Comparison of ENCODE assay signal across 8 cellular contexts in genomic region chr10:73625004-73625883, GRCh38. TPM values are rescaled to one million over a fixed set of nuclear protein-coding genes. Genes with fewer than 3 reads are reported as not detected.
DNase-seq lines count a peak whose midpoint lies in the region; ATAC-seq, FAIRE-seq and TF ChIP-seq lines count a peak whose summit lies in the region.

No MANE protein-coding gene starts in this region.

- CTCF ChIA-PET in Calu3 (lab: Charles Lee) (interaction anchor here (0.6 to 2.2 kb wide), 8 partner anchors 23 to 523 kb away, joined by 3 to 9 read pairs (median 3); partner anchors contain the start of gene USP54), endothelial cell of umbilical vein (lab: Charles Lee) (interaction anchor here (0.6 to 2.4 kb wide), 6 partner anchors 15 to 329 kb away, joined by 3 to 9 read pairs (median 4); no protein-coding TSS in a partner anchor)

- in situ Hi-C loops in transverse colon (cut with MboI; ENCODE audit: low pct_ligation_motif_present in 1 of 4, low pct_unique_long_range_greater_than_20kb in 1 of 4, low sequenced_read_pairs in 3 of 4) = loop anchor here in 1 of 4 donors (25.0 kb wide), 1 partner anchor 363 kb away; the partner anchor contains the start of gene MRPS16

- H3K9ac ChIP-seq in SK-N-MC (ENCODE audit: insufficient read length) = peak overlapping the region; percentile 74
- peak overlapping the region; percentile 71 for H3K9ac ChIP-seq in endothelial cell of umbilical vein (replicated peaks; ENCODE audit: extremely low read depth, insufficient read depth, low read length)

- BruUV-seq in Calu3 (replicated peaks; lab: Mats Ljungman, UMichigan) = no TSS peak
- BruUV-seq in endothelial cell of umbilical vein (replicated peaks; lab: Mats Ljungman, UMichigan) = no TSS peak

- H3K9me3 Mint-ChIP-seq in Calu3 (ENCODE audit: low read depth, unreplicated experiment) (no peaks in the 10 kb centered on the region), mesothelial cell of epicardium (no peaks in the 10 kb centered on the region)

- ATAC-seq in GM19328 (IDR thresholded peaks at IDR 0.05; ENCODE audit: unreplicated experiment) = peak; percentile 45
- peak; percentile 10 for ATAC-seq in HG03439 (IDR thresholded peaks at IDR 0.05; ENCODE audit: unreplicated experiment)

- DNase-seq in Calu3 = peak; percentile 50
- no peak for DNase-seq in SK-N-MC (ENCODE audit: low read depth, low spot score)
- peak; percentile 47 for DNase-seq in endothelial cell of umbilical vein (ENCODE audit: low read depth, low spot score)
- DNase-seq in mesothelial cell of epicardium (ENCODE audit: low spot score in 2 of 2, unreplicated experiment in 2 of 2) = peak in 1 of 2 experiments; percentile 56
- peak; percentile 32 for DNase-seq in transverse colon
- no peak for DNase-seq in H4 (ENCODE audit: low spot score)

- H3K36me3 ChIP-seq in SK-N-MC (ENCODE audit: insufficient read depth, low read length) (no peaks in the 10 kb centered on the region), endothelial cell of umbilical vein (ENCODE audit: control insufficient read depth in 2 of 2, extremely low read depth in 1 of 2, insufficient read depth in 2 of 2, low read length in 2 of 2) (no peaks in the 10 kb centered on the region), transverse colon (no peaks in the 10 kb centered on the region)

- H3K4me3 ChIP-seq in SK-N-MC (peak overlapping the region; percentile 90), endothelial cell of umbilical vein (replicated peaks in 1 of 3; ENCODE audit: insufficient read depth in 1 of 3, low read depth in 1 of 3, low read length in 3 of 3) (peak overlapping the region; percentile 66 to 82 (median 77)), transverse colon (peak overlapping the region; percentile 65 to 95 (median 72))

- H2AFZ ChIP-seq in endothelial cell of umbilical vein (ENCODE audit: low read depth, low read length) = peak overlapping the region; percentile 94

- H3K4me1 ChIP-seq in endothelial cell of umbilical vein (ENCODE audit: control insufficient read depth, extremely low read depth, insufficient read depth, low read length) = peaks cover 9% of the 10 kb centered on the region
- peaks cover 0 to 55% (median 16%) of the 10 kb centered on the region in 4 donors for H3K4me1 ChIP-seq in transverse colon

- no peak for TF ChIP-seq POLR2A in endothelial cell of umbilical vein (IDR thresholded peaks at IDR 0.05; ENCODE audit: low read depth, low read length)
- TF ChIP-seq POLR2A in transverse colon (IDR thresholded peaks at IDR 0.05) = no peak

- H3K27ac ChIP-seq in SK-N-MC (peak overlapping the region; percentile 67; the same call in 1 of the 2 replicates), endothelial cell of umbilical vein (ENCODE audit: insufficient read depth, low read depth, low read length) (peak overlapping the region; percentile 4), transverse colon (peak overlapping the region; percentile 88 to 91 (median 90))

- no peak for TF ChIP-seq CTCF in Calu3 (IDR thresholded peaks at IDR 0.05; ENCODE audit: unreplicated experiment)
- no peak for TF ChIP-seq CTCF in endothelial cell of umbilical vein (IDR thresholded peaks at IDR 0.05; ENCODE audit: extremely low read depth in 1 of 2, insufficient read depth in 1 of 2, low read depth in 1 of 2, low read length in 2 of 2)
- no peak for TF ChIP-seq CTCF in mesothelial cell of epicardium (IDR thresholded peaks at IDR 0.05; ENCODE audit: unreplicated experiment)
- no peak for TF ChIP-seq CTCF in transverse colon (IDR thresholded peaks at IDR 0.05)

- peak overlapping the region; percentile 100 for H3K27ac Mint-ChIP-seq in Calu3 (ENCODE audit: unreplicated experiment)
- H3K27ac Mint-ChIP-seq in mesothelial cell of epicardium = peak overlapping the region; percentile 99

- H3K27me3 Mint-ChIP-seq in Calu3 (ENCODE audit: unreplicated experiment) (no peaks in the 10 kb centered on the region), mesothelial cell of epicardium (ENCODE audit: low read depth) (no peaks in the 10 kb centered on the region)

- TF ChIP-seq EP300 in transverse colon (IDR thresholded peaks at IDR 0.05; ENCODE audit: low read depth) = no peak

- intact Hi-C loops in Calu3 (cut with micrococcal nuclease; ENCODE audit: unreplicated experiment) = loop anchor here (5.0 kb wide), 1 partner anchor 33 kb away; the partner anchor contains the start of gene USP54
- intact Hi-C loops in endothelial cell of umbilical vein (cut with micrococcal nuclease) = loop anchor here (1.0 to 5.0 kb wide), 2 partner anchors 38 to 96 kb away; no protein-coding TSS in a partner anchor
- intact Hi-C loops in transverse colon (cut with DNase I; ENCODE audit: low total_unique reads) = no loop called here

- dilution Hi-C loops in endothelial cell of umbilical vein (cut with MboI; ENCODE audit: extremely low pct_ligation_motif_present, low sequenced_read_pairs) = loop anchor here (10.0 kb wide), 1 partner anchor 90 kb away; no protein-coding TSS in a partner anchor

- H3K9me3 ChIP-seq in SK-N-MC (ENCODE audit: low read depth, low read length) (no peaks in the 10 kb centered on the region), endothelial cell of umbilical vein (replicated peaks; ENCODE audit: control insufficient read depth, insufficient read depth, low read length) (no peaks in the 10 kb centered on the region), transverse colon (no peaks in the 10 kb centered on the region)

- peak overlapping the region; percentile 95 for H3K4me2 ChIP-seq in endothelial cell of umbilical vein (ENCODE audit: insufficient read depth, low read length)

- H3K27me3 ChIP-seq in endothelial cell of umbilical vein (ENCODE audit: control insufficient read depth in 2 of 2, insufficient read depth in 2 of 2, low read length in 2 of 2) (no peaks in the 10 kb centered on the region), transverse colon (no peaks in the 10 kb centered on the region)

- H3K79me2 ChIP-seq in endothelial cell of umbilical vein (ENCODE audit: control insufficient read depth, insufficient read depth, low read length) = no peaks in the 10 kb centered on the region

- H3K4me1 Mint-ChIP-seq in Calu3 (ENCODE audit: low read depth, unreplicated experiment) (no peaks in the 10 kb centered on the region), mesothelial cell of epicardium (peaks cover 27% of the 10 kb centered on the region)

- no peaks in the 10 kb centered on the region for H3K9me1 ChIP-seq in endothelial cell of umbilical vein (replicated peaks; ENCODE audit: control insufficient read depth, extremely low read depth, insufficient read depth, low read length)

- POLR2A ChIA-PET in endothelial cell of umbilical vein (lab: Charles Lee) = interaction anchor here (0.6 to 0.9 kb wide), 3 partner anchors 8 to 13 kb away, joined by 3 to 4 read pairs (median 3); no protein-coding TSS in a partner anchor

- no peak for FAIRE-seq in endothelial cell of umbilical vein (lab: Jason Lieb, UNC)

- H3K36me3 Mint-ChIP-seq in Calu3 (ENCODE audit: insufficient read depth, unreplicated experiment) = peaks cover 19% of the 10 kb centered on the region
- no peaks in the 10 kb centered on the region for H3K36me3 Mint-ChIP-seq in mesothelial cell of epicardium

- no peaks in the 10 kb centered on the region for H4K20me1 ChIP-seq in endothelial cell of umbilical vein (replicated peaks; ENCODE audit: control insufficient read depth, extremely low read depth, insufficient read depth, low read length)

- WGBS in transverse colon (ENCODE audit: low coverage in 1 of 2), 2 donors = 1 to 2% methylated on average over 19 to 46 of the region's 46 CpGs

- peak overlapping the region; percentile 86 for H3K4me3 Mint-ChIP-seq in Calu3 (ENCODE audit: low read depth, unreplicated experiment)
- H3K4me3 Mint-ChIP-seq in mesothelial cell of epicardium = peak overlapping the region; percentile 95

RNA-seq across cellular contexts. Expression of gene MYOZ1, which starts 16.0 kb away (rescaled TPM):
- not detected in 2 replicates for total RNA-seq in Calu3 (2022)
- not detected in 2 replicates for total RNA-seq in endothelial cell of umbilical vein
- polyA plus RNA-seq in endothelial cell of umbilical vein = not detected in 2 replicates
- polyA plus RNA-seq in endothelial cell of umbilical vein (2011; cell fraction: cytosol; rRNA removed) = not detected in 2 replicates
- not detected in 2 replicates for polyA plus RNA-seq in endothelial cell of umbilical vein (2011; cell fraction: nucleus; rRNA removed)
- polyA plus RNA-seq in endothelial cell of umbilical vein (2012) = not detected in 2 replicates
- not detected in 2 replicates for polyA minus RNA-seq in endothelial cell of umbilical vein
- polyA minus RNA-seq in endothelial cell of umbilical vein (2011; cell fraction: cytosol; rRNA and poly(A)+ RNA removed) = not detected
- not detected in 2 replicates for polyA minus RNA-seq in endothelial cell of umbilical vein (2011; cell fraction: nucleus; rRNA and poly(A)+ RNA removed)
- 1.4 to 2.1 TPM (median 1.7 TPM) in 3 replicates for total RNA-seq in mesothelial cell of epicardium
- total RNA-seq in transverse colon = 1 to 10 TPM in 1 of 4 donors, not detected in 3; 1.1 TPM
- total RNA-seq in H4 (2014; rRNA removed; shearing (Covaris generic)) = 0.33 TPM in 1 of 2 replicates, not detected in the other

RNA-seq across cellular contexts. Expression of gene SYNPO2L, which starts 30.6 kb away (rescaled TPM):
- total RNA-seq in Calu3 (2022) (0.34 TPM in 1 of 2 replicates, not detected in the other), endothelial cell of umbilical vein (not detected in 2 replicates), mesothelial cell of epicardium (0.07 to 0.22 TPM (median 0.11 TPM) in 3 replicates), transverse colon (1 to 10 TPM in 1 of 4 donors, under 1 TPM in 1, not detected in 2; 0.14 to 4.5 TPM)
- polyA plus RNA-seq in endothelial cell of umbilical vein = not detected in 2 replicates
- polyA plus RNA-seq in endothelial cell of umbilical vein (2011; cell fraction: cytosol; rRNA removed) = not detected in 2 replicates
- polyA plus RNA-seq in endothelial cell of umbilical vein (2011; cell fraction: nucleus; rRNA removed) = 0.03 TPM in 1 of 2 replicates, not detected in the other
- not detected in 2 replicates for polyA plus RNA-seq in endothelial cell of umbilical vein (2012)
- polyA minus RNA-seq in endothelial cell of umbilical vein = not detected in 2 replicates
- polyA minus RNA-seq in endothelial cell of umbilical vein (2011; cell fraction: cytosol; rRNA and poly(A)+ RNA removed) = not detected
- not detected in 2 replicates for polyA minus RNA-seq in endothelial cell of umbilical vein (2011; cell fraction: nucleus; rRNA and poly(A)+ RNA removed)
- total RNA-seq in H4 (2014; rRNA removed; shearing (Covaris generic)) = 0.02 TPM in 1 of 2 replicates, not detected in the other

RNA-seq across cellular contexts. Expression of gene USP54, which starts 34.1 kb away (rescaled TPM):
- total RNA-seq in Calu3 (2022) (39.4 and 48.1 TPM in 2 replicates), endothelial cell of umbilical vein (13.5 and 14.2 TPM in 2 replicates), mesothelial cell of epicardium (24.5 to 26.9 TPM (median 26.7 TPM) in 3 replicates), transverse colon (100 to 1,000 TPM; 109 to 168 (median 114) TPM)
- polyA plus RNA-seq in endothelial cell of umbilical vein = 6.5 and 9.3 TPM in 2 replicates
- polyA plus RNA-seq in endothelial cell of umbilical vein (2011; cell fraction: cytosol; rRNA removed) = 4.5 and 5.8 TPM in 2 replicates
- polyA plus RNA-seq in endothelial cell of umbilical vein (2011; cell fraction: nucleus; rRNA removed) = 11.7 and 16.5 TPM in 2 replicates
- polyA plus RNA-seq in endothelial cell of umbilical vein (2012) = 5.4 and 10.4 TPM in 2 replicates
- polyA minus RNA-seq in endothelial cell of umbilical vein = 21.0 and 29.7 TPM in 2 replicates
- polyA minus RNA-seq in endothelial cell of umbilical vein (2011; cell fraction: cytosol; rRNA and poly(A)+ RNA removed) = 14.0 TPM
- polyA minus RNA-seq in endothelial cell of umbilical vein (2011; cell fraction: nucleus; rRNA and poly(A)+ RNA removed) = 11.0 and 14.6 TPM in 2 replicates
- 16.6 and 19.1 TPM in 2 replicates for total RNA-seq in H4 (2014; rRNA removed; shearing (Covaris generic))

Comparison
In these comparisons a context has a peak if more than half of its experiments do, and no peak if none do; other contexts are left out.
1. DNase-seq: peak in Calu3 (single experiment), endothelial cell of umbilical vein (single experiment) and transverse colon (single experiment); none in SK-N-MC (single experiment) and H4 (single experiment).
2. H3K27ac ChIP-seq: peak in every context shown above with its lines; median percentile 90 in transverse colon; 67 in SK-N-MC; 4 in endothelial cell of umbilical vein.
3. Peak in every context shown above with its lines, with median percentiles within 50 percentile points of each other: H3K4me3 ChIP-seq.